In genomic region chr10:73891585-73891984, GRCh38 we compare ENCODE assay signal across 18 cellular contexts. TPM values are rescaled to one million over a fixed set of nuclear protein-coding genes. Genes with fewer than 3 reads are reported as not detected.
DNase-seq lines count a peak whose midpoint lies in the region; ATAC-seq and TF ChIP-seq lines count a peak whose summit lies in the region.
"Had no signal": no experiment of that assay in that cellular context is flagged by ENCODE, and none has a peak within 500 bp of the region (broad histone marks: within the 10 kb centered on the region; RNA-seq: fewer than 3 reads in every experiment).

No MANE protein-coding gene starts in this region.

- H3K4me2 ChIP-seq in trophoblast cell (ENCODE audit: low read length), result no peak overlapping the region

- intact Hi-C loops in sigmoid colon (cut with DNase I), result no loop called here

- no peak overlapping the region for H2BK5ac ChIP-seq in trophoblast cell (ENCODE audit: low read depth, low read length, poor library complexity)

- H3K36me3 ChIP-seq in trophoblast cell (ENCODE audit: control insufficient read depth in 1 of 2, insufficient read depth in 2 of 2, low read length in 2 of 2) (no peaks in the 10 kb centered on the region), sigmoid colon (no peaks in the 10 kb centered on the region)
- H3K36me3 ChIP-seq: BE2C had no signal

- H3K4ac ChIP-seq in trophoblast cell (ENCODE audit: low read depth, low read length), result no peak overlapping the region

- peak overlapping the region; percentile 51 for H2BK12ac ChIP-seq in trophoblast cell (ENCODE audit: low read length)

- peaks cover 2% of the 10 kb centered on the region for H3K79me2 ChIP-seq in trophoblast cell (ENCODE audit: control insufficient read depth, insufficient read depth, low read length, poor library complexity)

- H3K23ac ChIP-seq in trophoblast cell (ENCODE audit: low read length), result no peak overlapping the region

- H3K4me1 ChIP-seq in trophoblast cell (ENCODE audit: control insufficient read depth in 1 of 2, insufficient read depth in 2 of 2, low read length in 2 of 2), result peaks cover 27 to 31% of the 10 kb centered on the region in 2 experiments
- H3K4me1 ChIP-seq in sigmoid colon, result peaks cover 0 to 27% (median 26%) of the 10 kb centered on the region in 4 donors

- H3K27ac ChIP-seq in RWPE1 (peak overlapping the region; percentile 99), trophoblast cell (ENCODE audit: low read depth, low read length) (no peak overlapping the region), sigmoid colon (no peak overlapping the region)
- H3K27ac ChIP-seq: 22Rv1, SK-N-MC had no signal

- H3K18ac ChIP-seq in trophoblast cell (ENCODE audit: low read length), result no peak overlapping the region

- no peaks in the 10 kb centered on the region for H3K9me3 ChIP-seq in trophoblast cell (ENCODE audit: insufficient read depth, low read depth, low read length)
- H3K9me3 ChIP-seq in sigmoid colon, result no peaks in the 10 kb centered on the region
- H3K9me3 ChIP-seq: BE2C had no signal

- ATAC-seq in stimulated activated naive CD8-positive, alpha-beta T cell treated with anti-CD3 and anti-CD28 coated beads, Interleukin-15, Interleukin-2, amounts not matched to agents 100 U/mL and 50 U/mL, for 24 hours, result no peak
- ATAC-seq: Right ventricle myocardium inferior had no signal

- no peak overlapping the region for H3K4me3 ChIP-seq in epithelial cell of esophagus (ENCODE audit: low read length)
- no peak overlapping the region for H3K4me3 ChIP-seq in trophoblast cell (ENCODE audit: low read depth, low read length)
- no peak overlapping the region for H3K4me3 ChIP-seq in sigmoid colon
- H3K4me3 ChIP-seq: SK-N-MC had no signal

- no CpG with 5 or more reads among the region's 5 CpGs for WGBS in trophoblast cell (ENCODE audit: extremely low coverage, insufficient coverage, insufficient read length)
- WGBS in sigmoid colon, 2 donors, result 77 to 83% methylated on average over 5 of the region's 5 CpGs

- H3K9ac ChIP-seq in trophoblast cell (ENCODE audit: low read length), result no peak overlapping the region

- no peak overlapping the region for H3K14ac ChIP-seq in trophoblast cell (ENCODE audit: low read length)

- TF ChIP-seq CTCF in RWPE1 (conservative IDR thresholded peaks at IDR 0.05; ENCODE audit: low read depth), result no peak
- no peak for TF ChIP-seq CTCF in epithelial cell of esophagus (IDR thresholded peaks at IDR 0.05; ENCODE audit: insufficient read depth, low read depth, low read length, missing control alignments)
- TF ChIP-seq CTCF in sigmoid colon (IDR thresholded peaks at IDR 0.05), result no peak

- H2BK120ac ChIP-seq in trophoblast cell (ENCODE audit: insufficient read depth, low read length, poor library complexity), result no peak overlapping the region

- peaks cover 24% of the 10 kb centered on the region for H3K79me1 ChIP-seq in trophoblast cell (ENCODE audit: low read length)

- POLR2A ChIA-PET in RWPE1 (lab: Yijun Ruan, JAX; ENCODE audit: low non-redundant PET), result interaction anchor here (0.7 kb wide), 1 partner anchor 90 kb away, joined by 8 read pairs; no protein-coding TSS in a partner anchor

- CTCF ChIA-PET in RWPE1 (lab: Yijun Ruan, JAX), result interaction anchor here (0.9 kb wide), 2 partner anchors 48 to 49 kb away, joined by 3 read pairs; no protein-coding TSS in a partner anchor

- H2AK5ac ChIP-seq in trophoblast cell (ENCODE audit: low read length), result no peak overlapping the region

- no peak for TF ChIP-seq EP300 in sigmoid colon (IDR thresholded peaks at IDR 0.05)

- H3K27me3 ChIP-seq in trophoblast cell (ENCODE audit: insufficient read depth, low read length), result no peaks in the 10 kb centered on the region
- H3K27me3 ChIP-seq in sigmoid colon, result no peaks in the 10 kb centered on the region
- H3K27me3 ChIP-seq: BE2C had no signal

- H4K12ac ChIP-seq in trophoblast cell (ENCODE audit: low read depth, low read length), result no peak overlapping the region

- peak overlapping the region; percentile 37 for H4K91ac ChIP-seq in trophoblast cell (ENCODE audit: low read depth, low read length)

- no peak for TF ChIP-seq POLR2A in sigmoid colon (IDR thresholded peaks at IDR 0.05)

- no peak overlapping the region for H4K8ac ChIP-seq in trophoblast cell (ENCODE audit: low read depth, low read length)

- H2AFZ ChIP-seq in trophoblast cell (ENCODE audit: insufficient read depth, low read length, poor library complexity), result no peak overlapping the region

- DNase-seq in DMS53 (lab: John Stamatoyannopoulos, UW), result peak; percentile 14
- DNase-seq in DMS53 treated with DMSO at 0.1 percent for 48 hours (lab: John Stamatoyannopoulos, UW; ENCODE audit: unreplicated experiment), result no peak
- DNase-seq in RWPE1 (ENCODE audit: low spot score), result no peak
- peak; percentile 31 for DNase-seq in epithelial cell of esophagus (ENCODE audit: low read depth)
- DNase-seq in trophoblast cell, result peak in 1 of 2 donors; percentile 14
- DNase-seq in sigmoid colon, result no peak
- DNase-seq in SW480 (ENCODE audit: low spot score), result no peak
- DNase-seq in stimulated activated naive CD8-positive, alpha-beta T cell treated with anti-CD3 and anti-CD28 coated beads, Interleukin-15, Interleukin-2, amounts not matched to agents 100 U/mL and 50 U/mL, for 24 hours, result no peak
- DNase-seq: BE2C; CD4-positive, alpha-beta T cell; DMS79 treated with DMSO at 0.1 percent for 48 hours; Karpas-422; MM.1S; NCI-H1092 treated with DMSO at 0.1 percent for 48 hours; NCI-H1694 had no signal

RNA-seq across cellular contexts. Expression of gene CAMK2G, which starts 17.2 kb away (rescaled TPM):
- polyA plus RNA-seq in trophoblast cell (2013), result 21.4 and 23.0 TPM in 2 replicates
- 100 to 1,000 TPM; 153 to 221 (median 209) TPM for total RNA-seq in sigmoid colon
- 10 to 100 TPM; 14.4 to 34.8 (median 17.6) TPM for polyA plus RNA-seq in sigmoid colon

RNA-seq across cellular contexts. Expression of gene PLAU, which starts 19.3 kb away (rescaled TPM):
- polyA plus RNA-seq in trophoblast cell (2013), result 5.6 and 6.2 TPM in 2 replicates
- 1 to 10 TPM; 2.5 to 9.4 (median 3.7) TPM for total RNA-seq in sigmoid colon
- polyA plus RNA-seq in sigmoid colon, result 10 to 100 TPM in 1 of 3 donors, 1 to 10 TPM in 2; 3.6 to 15.7 (median 9.9) TPM
- total RNA-seq: CD4-positive, alpha-beta T cell had no signal

Comparison
In these comparisons a context has a peak if more than half of its experiments do, and no peak if none do; other contexts are left out.
1. DNase-seq: peak in DMS53 (single experiment) and epithelial cell of esophagus (single experiment); none in DMS53 treated with DMSO at 0.1 percent for 48 hours (single experiment), RWPE1 (single experiment), sigmoid colon (single experiment), SW480 (single experiment) and stimulated activated naive CD8-positive, alpha-beta T cell treated with anti-CD3 and anti-CD28 coated beads, Interleukin-15, Interleukin-2, amounts not matched to agents 100 U/mL and 50 U/mL, for 24 hours (single experiment).